8 cellular contexts compared by ENCODE assay signal in the genomic region with DNA sequence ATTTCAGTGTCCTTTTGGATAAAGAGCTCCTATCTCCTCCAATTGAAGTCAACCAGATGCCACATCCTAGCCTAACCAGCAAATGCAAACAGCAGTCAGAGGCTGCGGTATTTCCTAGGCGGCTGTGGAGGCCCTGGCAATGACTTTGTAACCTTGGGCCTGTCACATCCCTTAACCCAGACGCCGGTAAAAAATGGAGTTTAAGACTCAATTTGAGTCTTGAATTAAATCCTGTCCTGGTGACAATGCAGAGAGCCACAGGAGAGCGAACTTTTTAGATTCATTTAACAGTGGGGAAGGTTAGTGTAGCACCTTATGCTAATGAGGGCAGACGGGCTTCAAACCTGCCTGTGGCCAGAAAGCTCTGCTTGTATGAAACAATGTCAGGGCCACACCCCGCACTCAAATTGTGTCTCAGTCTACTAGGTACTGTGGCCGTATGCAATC. TPM values are rescaled to one million over a fixed set of nuclear protein-coding genes. Genes with fewer than 3 reads are reported as not detected.
DNase-seq lines count a peak whose midpoint lies in the region; ATAC-seq, FAIRE-seq and TF ChIP-seq lines count a peak whose summit lies in the region.

No MANE protein-coding gene starts in this region.

- peak; percentile 12 for ATAC-seq in effector memory CD8-positive, alpha-beta T cell (replicated peaks)

- H3K4me1 ChIP-seq in prostate gland (replicated peaks) = no peaks in the 10 kb centered on the region

- peak overlapping the region in 1 of 2 donors; percentile 90 for H3K4me3 ChIP-seq in prostate gland

- 78% methylated on average over 8 of the region's 8 CpGs for WGBS in prostate gland

- peak overlapping the region; percentile 86 to 97 for H3K27ac Mint-ChIP-seq in effector memory CD8-positive, alpha-beta T cell

- H3K4me3 Mint-ChIP-seq in effector memory CD8-positive, alpha-beta T cell = peak overlapping the region; percentile 84 to 87

- H3K27ac ChIP-seq in prostate gland = peak overlapping the region; percentile 11 to 71

- H3K9me3 Mint-ChIP-seq in effector memory CD8-positive, alpha-beta T cell = no peaks in the 10 kb centered on the region

- peaks cover 64 to 82% of the 10 kb centered on the region in 2 donors for H3K4me1 Mint-ChIP-seq in effector memory CD8-positive, alpha-beta T cell (ENCODE audit: low read depth in 2 of 2)

- H3K27me3 Mint-ChIP-seq in effector memory CD8-positive, alpha-beta T cell = no peaks in the 10 kb centered on the region

- H3K27me3 ChIP-seq in prostate gland (replicated peaks; ENCODE audit: insufficient read depth) = no peaks in the 10 kb centered on the region

- peaks cover 16% of the 10 kb centered on the region for H3K36me3 Mint-ChIP-seq in effector memory CD8-positive, alpha-beta T cell (ENCODE audit: insufficient read depth)

- no peak for TF ChIP-seq POLR2A in prostate gland (IDR thresholded peaks at IDR 0.05)

- in situ Hi-C loops in GM13977 (cut with MboI; ENCODE audit: low pct_unique_long_range_greater_than_20kb, low sequenced_read_pairs, unreplicated experiment) = no loop called here

- DNase-seq in GM13977 (ENCODE audit: low spot score) (peak; percentile 19), RKO (ENCODE audit: low spot score) (peak; percentile 37), prostate gland (ENCODE audit: low spot score) (no peak), NOMO-1 treated with dmso at 0.1 percent for 144 hours (lab: John Stamatoyannopoulos, UW; ENCODE audit: unreplicated experiment) (no peak), NCI-H446 (lab: John Stamatoyannopoulos, UW) (no peak), urothelium cell line (ENCODE audit: low spot score) (no peak), GF-D8 (lab: John Stamatoyannopoulos, UW) (no peak)
- peak; percentile 15 to 52 (median 16) for DNase-seq in effector memory CD8-positive, alpha-beta T cell

- no peak for TF ChIP-seq CTCF in GM13977 (IDR thresholded peaks at IDR 0.05; ENCODE audit: extremely low read depth, insufficient read depth, missing control alignments)
- no peak for TF ChIP-seq CTCF in prostate gland (IDR thresholded peaks at IDR 0.05)

- no peak for FAIRE-seq in urothelium cell line (lab: Jason Lieb, UNC)

- intact Hi-C loops in prostate gland (cut with DNase I) = no loop called here

- H3K36me3 ChIP-seq in prostate gland = no peaks in the 10 kb centered on the region

- no peaks in the 10 kb centered on the region for H3K9me3 ChIP-seq in prostate gland

RNA-seq across cellular contexts. Expression of gene C12orf75, which starts 1.3 kb away (rescaled TPM):
- total RNA-seq in prostate gland = 100 to 1,000 TPM in 1 of 2 donors, 10 to 100 TPM in 1; 47.1 to 108 TPM

Comparison
In these comparisons a context has a peak if more than half of its experiments do, and no peak if none do; other contexts are left out.
1. DNase-seq: peak in GM13977 (single experiment), RKO (single experiment) and effector memory CD8-positive, alpha-beta T cell (3 of 3); none in prostate gland (single experiment), NOMO-1 treated with dmso at 0.1 percent for 144 hours (single experiment), NCI-H446 (0 of 2), urothelium cell line (single experiment) and GF-D8 (single experiment).